Comparison of ENCODE assay signal across 21 cellular contexts in the genomic region with DNA sequence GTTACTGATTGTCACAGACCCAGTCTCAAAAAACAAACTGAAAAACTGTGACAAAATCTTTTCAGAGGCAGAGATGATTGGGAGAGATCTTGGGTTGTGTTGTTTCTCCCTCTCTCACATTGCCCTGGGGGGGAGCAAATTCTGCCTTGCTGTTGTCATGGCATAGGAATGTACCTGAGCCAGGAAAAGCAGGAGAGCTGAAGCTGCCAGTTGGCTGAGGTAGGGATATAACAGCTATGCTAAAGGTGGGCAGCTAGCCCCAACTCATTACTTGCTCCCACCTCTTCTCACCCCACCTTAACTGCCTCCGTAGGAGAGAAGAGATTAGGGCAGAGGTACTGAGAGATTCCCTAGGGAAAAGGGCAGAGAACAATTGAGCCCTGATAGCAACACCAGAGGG.
DNase-seq lines count a peak whose midpoint lies in the region; ATAC-seq, FAIRE-seq and TF ChIP-seq lines count a peak whose summit lies in the region.
"Had no signal": no experiment of that assay in that cellular context is flagged by ENCODE, and none has a peak within 500 bp of the region (broad histone marks: within the 10 kb centered on the region; RNA-seq: fewer than 3 reads in every experiment).

No MANE protein-coding gene starts in this region.

- no peak overlapping the region for H3K4me3 ChIP-seq in RWPE2 (ENCODE audit: severe bottlenecking)
- no peak overlapping the region for H3K4me3 ChIP-seq in trophoblast cell (ENCODE audit: low read depth, low read length)
- H3K4me3 ChIP-seq in gastroesophageal sphincter: no peak overlapping the region
- H3K4me3 ChIP-seq: upper lobe of left lung had no signal

- H2AK5ac ChIP-seq in trophoblast cell (ENCODE audit: low read length): no peak overlapping the region

- H2BK12ac ChIP-seq in trophoblast cell (ENCODE audit: low read length): peak overlapping the region; percentile 55

- H3K27me3 Mint-ChIP-seq in activated CD8-positive, alpha-beta T cell treated with anti-CD3 and anti-CD28 coated beads for 36 hours: no peaks in the 10 kb centered on the region
- H3K27me3 Mint-ChIP-seq: B cell; stimulated activated naive CD8-positive, alpha-beta T cell treated with anti-CD3 and anti-CD28 coated beads, Interleukin-15, Interleukin-2, amounts not matched to agents 100 ng/mL and 50 ng/mL, for 24 hours had no signal

- peak overlapping the region; percentile 22 for H3K18ac ChIP-seq in trophoblast cell (ENCODE audit: low read length)

- H4K8ac ChIP-seq in trophoblast cell (ENCODE audit: low read depth, low read length): no peak overlapping the region

- peak overlapping the region; percentile 19 for H4K12ac ChIP-seq in trophoblast cell (ENCODE audit: low read depth, low read length)

- TF ChIP-seq POLR2A in gastroesophageal sphincter (IDR thresholded peaks at IDR 0.05): no peak

- H3K9me3 Mint-ChIP-seq in activated CD8-positive, alpha-beta T cell treated with anti-CD3 and anti-CD28 coated beads for 36 hours: peaks cover 4% of the 10 kb centered on the region

- H3K4ac ChIP-seq in trophoblast cell (ENCODE audit: low read depth, low read length): no peak overlapping the region

- peak overlapping the region; percentile 10 for H3K27ac ChIP-seq in RWPE2 (ENCODE audit: poor library complexity, severe bottlenecking)
- peak overlapping the region; percentile 66 for H3K27ac ChIP-seq in trophoblast cell (ENCODE audit: low read depth, low read length)
- no peak overlapping the region for H3K27ac ChIP-seq in gastroesophageal sphincter
- H3K27ac ChIP-seq: upper lobe of left lung had no signal

- ATAC-seq in RWPE2 (ENCODE audit: low read depth): peak; percentile 100
- no peak for ATAC-seq in gastroesophageal sphincter
- ATAC-seq in GM19455 (IDR thresholded peaks at IDR 0.05; ENCODE audit: unreplicated experiment): no peak
- ATAC-seq in activated CD8-positive, alpha-beta T cell treated with anti-CD3 and anti-CD28 coated beads for 36 hours: no peak

- no peak overlapping the region for H3K23ac ChIP-seq in trophoblast cell (ENCODE audit: low read length)

- H3K27me3 ChIP-seq in RWPE2 (ENCODE audit: insufficient read depth, poor library complexity, severe bottlenecking) (no peaks in the 10 kb centered on the region), trophoblast cell (ENCODE audit: insufficient read depth, low read length) (no peaks in the 10 kb centered on the region), gastroesophageal sphincter (no peaks in the 10 kb centered on the region)
- H3K27me3 ChIP-seq: upper lobe of left lung had no signal

- H3K9ac ChIP-seq in trophoblast cell (ENCODE audit: low read length): no peak overlapping the region

- peak overlapping the region; percentile 33 for H3K14ac ChIP-seq in trophoblast cell (ENCODE audit: low read length)

- FAIRE-seq in HTR-8/SVneo (lab: Jason Lieb, UNC): peak; percentile 76

- H3K4me2 ChIP-seq in trophoblast cell (ENCODE audit: low read length): peak overlapping the region; percentile 35

- peak overlapping the region; percentile 86 for H2BK5ac ChIP-seq in trophoblast cell (ENCODE audit: low read depth, low read length, poor library complexity)

- H3K4me3 Mint-ChIP-seq in activated CD8-positive, alpha-beta T cell treated with anti-CD3 and anti-CD28 coated beads for 36 hours: no peak overlapping the region
- H3K4me3 Mint-ChIP-seq: B cell; nephron; stimulated activated naive CD8-positive, alpha-beta T cell treated with anti-CD3 and anti-CD28 coated beads, Interleukin-15, Interleukin-2, amounts not matched to agents 100 ng/mL and 50 ng/mL, for 24 hours had no signal

- peaks cover 3% of the 10 kb centered on the region for H3K36me3 Mint-ChIP-seq in activated CD8-positive, alpha-beta T cell treated with anti-CD3 and anti-CD28 coated beads for 36 hours (ENCODE audit: low read depth)

- TF ChIP-seq EP300 in gastroesophageal sphincter (IDR thresholded peaks at IDR 0.05): no peak

- no peak for TF ChIP-seq CTCF in RWPE2 (IDR thresholded peaks at IDR 0.05; ENCODE audit: poor library complexity, severe bottlenecking)
- TF ChIP-seq CTCF in gastroesophageal sphincter (IDR thresholded peaks at IDR 0.05): no peak
- no peak for TF ChIP-seq CTCF in activated CD8-positive, alpha-beta T cell treated with anti-CD3 and anti-CD28 coated beads for 36 hours (IDR thresholded peaks at IDR 0.05)

- DNase-seq in HTR-8/SVneo (ENCODE audit: insufficient read length, low spot score) (no peak), RWPE2 (ENCODE audit: low spot score) (peak; percentile 76), iPS DF 19.7 (ENCODE audit: low read depth, low spot score) (peak; percentile 75), trophoblast cell (peak; percentile 79 to 90)
- no peak for DNase-seq in stimulated activated CD4-positive, alpha-beta T cell treated with anti-CD3 and anti-CD28 coated beads, Interleukin-4, amount 100 ng/mL, for 4 hours
- no peak for DNase-seq in activated CD8-positive, alpha-beta T cell treated with anti-CD3 and anti-CD28 coated beads for 36 hours
- DNase-seq: cerebellar nuclear complex; effector memory CD4-positive, alpha-beta T cell; glutamatergic neuron; HCEC 1CT; KBM-7; midbrain; NCI-H1930; NK-92 treated with Interleukin-12 subunit alpha and Interleukin-12 subunit beta, amount 100 ng/mL, for 24 hours; posterior cingulate gyrus had no signal

- peak overlapping the region; percentile 67 for H4K91ac ChIP-seq in trophoblast cell (ENCODE audit: low read depth, low read length)

- peaks cover 3% of the 10 kb centered on the region for H3K79me1 ChIP-seq in trophoblast cell (ENCODE audit: low read length)

- no peaks in the 10 kb centered on the region for H3K36me3 ChIP-seq in RWPE2 (ENCODE audit: low read depth)
- H3K36me3 ChIP-seq in trophoblast cell (ENCODE audit: control insufficient read depth in 1 of 2, insufficient read depth in 2 of 2, low read length in 2 of 2): no peaks in the 10 kb centered on the region
- H3K36me3 ChIP-seq in gastroesophageal sphincter: no peaks in the 10 kb centered on the region
- H3K36me3 ChIP-seq: upper lobe of left lung had no signal

- H2BK120ac ChIP-seq in trophoblast cell (ENCODE audit: insufficient read depth, low read length, poor library complexity): peak overlapping the region; percentile 76

- peak overlapping the region; percentile 17 for H2AFZ ChIP-seq in trophoblast cell (ENCODE audit: insufficient read depth, low read length, poor library complexity)

- CTCF ChIA-PET in activated CD8-positive, alpha-beta T cell treated with anti-CD3 and anti-CD28 coated beads for 36 hours (lab: Charles Lee): no interaction called here

- H3K4me1 ChIP-seq in RWPE2 (ENCODE audit: insufficient read depth, poor library complexity, severe bottlenecking) (peaks cover 15% of the 10 kb centered on the region), trophoblast cell (ENCODE audit: control insufficient read depth in 1 of 2, insufficient read depth in 2 of 2, low read length in 2 of 2) (peaks cover 2 to 3% of the 10 kb centered on the region in 2 experiments), gastroesophageal sphincter (no peaks in the 10 kb centered on the region)
- H3K4me1 ChIP-seq: upper lobe of left lung had no signal

- no peaks in the 10 kb centered on the region for H3K79me2 ChIP-seq in trophoblast cell (ENCODE audit: control insufficient read depth, insufficient read depth, low read length, poor library complexity)

- H3K27ac Mint-ChIP-seq in activated CD8-positive, alpha-beta T cell treated with anti-CD3 and anti-CD28 coated beads for 36 hours: no peak overlapping the region
- H3K27ac Mint-ChIP-seq: B cell; nephron; stimulated activated naive CD8-positive, alpha-beta T cell treated with anti-CD3 and anti-CD28 coated beads, Interleukin-15, Interleukin-2, amounts not matched to agents 100 ng/mL and 50 ng/mL, for 24 hours had no signal

- peaks cover 5% of the 10 kb centered on the region for H3K4me1 Mint-ChIP-seq in activated CD8-positive, alpha-beta T cell treated with anti-CD3 and anti-CD28 coated beads for 36 hours (ENCODE audit: low read depth)
- H3K4me1 Mint-ChIP-seq: B cell, nephron had no signal

- no CpG with 5 or more reads among the region's 1 CpG for WGBS in trophoblast cell (ENCODE audit: extremely low coverage, insufficient coverage, insufficient read length)
- WGBS in gastroesophageal sphincter (ENCODE audit: low coverage in 1 of 2), 2 donors: 57% methylated on average over 1 of the region's 1 CpG; no CpG with 5 or more reads in 1 of the 2 donors

- POLR2A ChIA-PET in activated CD8-positive, alpha-beta T cell treated with anti-CD3 and anti-CD28 coated beads for 36 hours (lab: Charles Lee): no interaction called here

- no peaks in the 10 kb centered on the region for H3K9me3 ChIP-seq in RWPE2 (ENCODE audit: severe bottlenecking)
- no peaks in the 10 kb centered on the region for H3K9me3 ChIP-seq in trophoblast cell (ENCODE audit: insufficient read depth, low read depth, low read length)
- H3K9me3 ChIP-seq in gastroesophageal sphincter: no peaks in the 10 kb centered on the region
- H3K9me3 ChIP-seq: upper lobe of left lung had no signal

- intact Hi-C loops in activated CD8-positive, alpha-beta T cell treated with anti-CD3 and anti-CD28 coated beads for 36 hours (cut with micrococcal nuclease): no loop called here

Comparison
In these comparisons a context has a peak if more than half of its experiments do, and no peak if none do; other contexts are left out.
1. DNase-seq: peak in RWPE2 (single experiment), iPS DF 19.7 (single experiment) and trophoblast cell (2 of 2); none in HTR-8/SVneo (single experiment), stimulated activated CD4-positive, alpha-beta T cell treated with anti-CD3 and anti-CD28 coated beads, Interleukin-4, amount 100 ng/mL, for 4 hours (0 of 2) and activated CD8-positive, alpha-beta T cell treated with anti-CD3 and anti-CD28 coated beads for 36 hours (single experiment).
2. H3K27ac ChIP-seq: peak in RWPE2 (single experiment) and trophoblast cell (single experiment); none in gastroesophageal sphincter (0 of 4).